17 cellular contexts compared by ENCODE assay signal in genomic region chr2:25347846-25348245, GRCh38. TPM values are rescaled to one million over a fixed set of nuclear protein-coding genes. Genes with fewer than 3 reads are reported as not detected.
DNase-seq lines count a peak whose midpoint lies in the region; ATAC-seq, FAIRE-seq and TF ChIP-seq lines count a peak whose summit lies in the region.
"Had no signal": no experiment of that assay in that cellular context is flagged by ENCODE, and none has a peak within 500 bp of the region (broad histone marks: within the 10 kb centered on the region; RNA-seq: fewer than 3 reads in every experiment).

No MANE protein-coding gene starts in this region.

- no peak for TF ChIP-seq EP300 in A549 (IDR thresholded peaks at IDR 0.05)

- H3K36me3 Mint-ChIP-seq in GM23338 (ENCODE audit: low read depth) = no peaks in the 10 kb centered on the region
- H3K36me3 Mint-ChIP-seq: T-cell had no signal

- CTCF ChIA-PET in A549 (lab: Yijun Ruan, JAX) = interaction anchor here (0.8 to 4.5 kb wide), 6 partner anchors 9 to 219 kb away, joined by 3 to 44 read pairs (median 5); no protein-coding TSS in a partner anchor

- no peak overlapping the region for H4K91ac ChIP-seq in mesenchymal stem cell (ENCODE audit: low read length)

- H2AFZ ChIP-seq in GM23338 = 0 out of 2 replicates have a peak overlapping the region, but pooled peaks have one; percentile 56
- H2AFZ ChIP-seq in mesenchymal stem cell (ENCODE audit: low read depth, low read length) = no peak overlapping the region

- TF ChIP-seq RAD21 in A549 (conservative IDR thresholded peaks at IDR 0.05 in 1 of 2, IDR thresholded peaks at IDR 0.05 in 1 of 2) = no peak

- no peak overlapping the region for H2BK5ac ChIP-seq in mesenchymal stem cell (ENCODE audit: low read depth, low read length, poor library complexity, severe bottlenecking)

- H3K27me3 ChIP-seq in GM23338 (ENCODE audit: insufficient read depth) = peaks cover 13% of the 10 kb centered on the region
- no peaks in the 10 kb centered on the region for H3K27me3 ChIP-seq in adipocyte (replicated peaks; ENCODE audit: control insufficient read depth, insufficient read depth, low read length)
- H3K27me3 ChIP-seq in mesenchymal stem cell (ENCODE audit: control insufficient read depth in 1 of 2, insufficient read depth in 1 of 2, low read length in 2 of 2) = no peaks in the 10 kb centered on the region
- H3K27me3 ChIP-seq: uterus had no signal

- POLR2A ChIA-PET in A549 (lab: Yijun Ruan, JAX) = no interaction called here

- peaks cover 7% of the 10 kb centered on the region; the same call in 2 of the 3 replicates for H3K4me1 Mint-ChIP-seq in GM23338

- no peak overlapping the region for H3K27ac Mint-ChIP-seq in GM23338
- H3K27ac Mint-ChIP-seq: activated naive CD4-positive, alpha-beta T cell treated with anti-CD3 and anti-CD28 coated beads for 36 hours had no signal

- no peak overlapping the region for H3K14ac ChIP-seq in mesenchymal stem cell (ENCODE audit: low read length in 2 of 2)

- peak overlapping the region in 1 of 2 experiments; percentile 28 for H2BK12ac ChIP-seq in mesenchymal stem cell (ENCODE audit: low read length in 2 of 2)

- H3K23ac ChIP-seq in mesenchymal stem cell (ENCODE audit: low read length in 2 of 2) = no peak overlapping the region

- H3K4me1 ChIP-seq in A549 (peaks cover 15% of the 10 kb centered on the region), GM23338 (ENCODE audit: insufficient read depth) (peaks cover 3% of the 10 kb centered on the region; the same call in 1 of the 2 replicates), adipocyte (ENCODE audit: control insufficient read depth, insufficient read depth, low read length) (peaks cover 5% of the 10 kb centered on the region), mesenchymal stem cell (ENCODE audit: control insufficient read depth, insufficient read depth, low read depth, low read length) (peaks cover 14% of the 10 kb centered on the region)

- H3K9me3 Mint-ChIP-seq in GM23338 = no peaks in the 10 kb centered on the region
- H3K9me3 Mint-ChIP-seq: activated naive CD4-positive, alpha-beta T cell treated with anti-CD3 and anti-CD28 coated beads for 36 hours; T-cell had no signal

- peaks cover 5% of the 10 kb centered on the region; the same call in 1 of the 2 replicates for H3F3A ChIP-seq in GM23338 (replicated peaks; ENCODE audit: low read depth)

- no peak overlapping the region for H3K18ac ChIP-seq in mesenchymal stem cell (ENCODE audit: low read depth in 1 of 2, low read length in 2 of 2)

- H3K4ac ChIP-seq in mesenchymal stem cell (ENCODE audit: low read depth in 1 of 2, low read length in 2 of 2) = no peak overlapping the region

- 56% methylated on average over 2 of the region's 2 CpGs for WGBS in A549 (ENCODE audit: missing lambda C conversion rate)
- whole genome bisulfite sequencing in mesenchymal stem cell = 42% methylated on average over 2 of the region's 2 CpGs

- no peaks in the 10 kb centered on the region for H3K79me1 ChIP-seq in mesenchymal stem cell (replicated peaks; ENCODE audit: low read length, poor library complexity, severe bottlenecking)

- H3K4me3 ChIP-seq in A549 (no peak overlapping the region), GM23338 (no peak overlapping the region), adipocyte (ENCODE audit: low read length) (no peak overlapping the region), mesenchymal stem cell (ENCODE audit: insufficient read depth in 1 of 2, low read depth in 1 of 2, low read length in 2 of 2) (no peak overlapping the region)
- H3K4me3 ChIP-seq: uterus had no signal

- H3K79me2 ChIP-seq in GM23338 (replicated peaks; ENCODE audit: insufficient read depth) = no peaks in the 10 kb centered on the region

- DNase-seq in A549 (ENCODE audit: low read depth in 1 of 2, low spot score in 1 of 2) = no peak
- DNase-seq in GM23338 (ENCODE audit: low spot score) = no peak
- DNase-seq in adipocyte (ENCODE audit: low read depth) = peak; percentile 22
- peak; percentile 57 for DNase-seq in mesenchymal stem cell
- DNase-seq in NCI-H82 treated with DMSO at 0.1 percent for 48 hours (lab: John Stamatoyannopoulos, UW; ENCODE audit: unreplicated experiment) = no peak
- no peak for DNase-seq in HK-2 (ENCODE audit: unreplicated experiment)
- DNase-seq in NCI-H146 (lab: John Stamatoyannopoulos, UW) = no peak
- DNase-seq: hippocampal formation, mesendoderm, NCI-H2029, SHP77, T-cell, uterus had no signal

- no peak overlapping the region for H2BK15ac ChIP-seq in mesenchymal stem cell (ENCODE audit: low read depth, poor library complexity, severe bottlenecking)

- H3K4me3 Mint-ChIP-seq in GM23338 = no peak overlapping the region
- H3K4me3 Mint-ChIP-seq: activated naive CD4-positive, alpha-beta T cell treated with anti-CD3 and anti-CD28 coated beads for 36 hours had no signal

- H4K8ac ChIP-seq in mesenchymal stem cell (ENCODE audit: low read length) = no peak overlapping the region

- H3K27ac ChIP-seq in A549 (peak overlapping the region in 1 of 2 experiments; percentile 32; a peak in 2 of 6 replicates), GM23338 (ENCODE audit: low read depth) (no peak overlapping the region), mesenchymal stem cell (ENCODE audit: low read length, poor library complexity, severe bottlenecking) (no peak overlapping the region)
- H3K27ac ChIP-seq: uterus, VCaP had no signal

- peak; percentile 12 to 22; a peak in 3 of 6 replicates for ATAC-seq in A549
- no peak for ATAC-seq in GM23338
- no peak for ATAC-seq in GM18907 (IDR thresholded peaks at IDR 0.05; ENCODE audit: unreplicated experiment)

- H3K4me2 ChIP-seq in A549 = no peak overlapping the region
- H3K4me2 ChIP-seq in GM23338 = no peak overlapping the region
- H3K4me2 ChIP-seq in mesenchymal stem cell (ENCODE audit: low read length, poor library complexity, severe bottlenecking) = no peak overlapping the region

- no peak for TF ChIP-seq POLR2A in A549 (IDR thresholded peaks at IDR 0.05; ENCODE audit: low read length)

- no peak overlapping the region for H2BK120ac ChIP-seq in mesenchymal stem cell (ENCODE audit: low read depth, low read length)

- H3K9me3 ChIP-seq in A549 = no peaks in the 10 kb centered on the region
- H3K9me3 ChIP-seq in adipocyte (ENCODE audit: control insufficient read depth, low read length) = no peaks in the 10 kb centered on the region
- H3K9me3 ChIP-seq in mesenchymal stem cell (ENCODE audit: control insufficient read depth, low read length) = no peaks in the 10 kb centered on the region
- H3K9me3 ChIP-seq: uterus had no signal

- no peak for TF ChIP-seq CTCF in A549 (IDR thresholded peaks at IDR 0.05)
- no peak for TF ChIP-seq CTCF in GM23338 (conservative IDR thresholded peaks at IDR 0.05; ENCODE audit: low read depth in 2 of 2)

- H3K36me3 ChIP-seq in GM23338 (ENCODE audit: insufficient read depth) (no peaks in the 10 kb centered on the region), adipocyte (ENCODE audit: control insufficient read depth, insufficient read depth, low read length, severe bottlenecking) (no peaks in the 10 kb centered on the region), mesenchymal stem cell (ENCODE audit: control insufficient read depth in 1 of 2, insufficient read depth in 2 of 2, low read depth in 1 of 2, low read length in 2 of 2) (no peaks in the 10 kb centered on the region)
- H3K36me3 ChIP-seq: uterus had no signal

- no peaks in the 10 kb centered on the region for H4K20me1 ChIP-seq in GM23338 (replicated peaks; ENCODE audit: insufficient read depth)

- peaks cover 14% of the 10 kb centered on the region for H3K27me3 Mint-ChIP-seq in GM23338 (ENCODE audit: insufficient read depth, low read depth, poor library complexity)

- H3K9me2 ChIP-seq in GM23338 (ENCODE audit: insufficient read depth) = no peaks in the 10 kb centered on the region

- H3K9ac ChIP-seq in adipocyte (ENCODE audit: low read length) = no peak overlapping the region
- no peak overlapping the region for H3K9ac ChIP-seq in mesenchymal stem cell (ENCODE audit: low read length)

- no peak overlapping the region for H2AK5ac ChIP-seq in mesenchymal stem cell (ENCODE audit: low read length, severe bottlenecking)

- FAIRE-seq in A549 (lab: Jason Lieb, UNC) = no peak
- FAIRE-seq: D721Med had no signal

TF ChIP-seq in A549, 52 proteins besides CTCF, POLR2A, EP300 and RAD21:
- TF ChIP-seq FOSL2 (IDR thresholded peaks at IDR 0.05) = no peak
- no peak for TF ChIP-seq FOSL2 (CRISPR knock-in tag; IDR thresholded peaks at IDR 0.05)
- no peak for TF ChIP-seq FOXS1 (CRISPR knock-in tag; IDR thresholded peaks at IDR 0.05)
- TF ChIP-seq RARB (CRISPR knock-in tag; IDR thresholded peaks at IDR 0.05) = no peak
- no peak for TF ChIP-seq CBX8 (IDR thresholded peaks at IDR 0.05)
- TF ChIP-seq TFCP2L1 (CRISPR knock-in tag; IDR thresholded peaks at IDR 0.05) = no peak

TF ChIP-seq in GM23338, 12 proteins besides CTCF, POLR2A, EP300 and RAD21 (continues in another document):
- no peak for TF ChIP-seq JUNB (IDR thresholded peaks at IDR 0.05; ENCODE audit: unreplicated experiment)
- no peak for TF ChIP-seq POLR2AphosphoS5 (IDR thresholded peaks at IDR 0.05; ENCODE audit: low read depth)
- no peak for TF ChIP-seq EZH2 (IDR thresholded peaks at IDR 0.05; ENCODE audit: low read depth, unreplicated experiment)

RNA-seq across cellular contexts. Expression of gene DNMT3A, which starts 6.1 kb away (rescaled TPM):
- polyA plus RNA-seq in A549 (2011; rRNA removed) (4.4 and 5.7 TPM in 2 replicates), A549 (2017; fragmentation: RNase III; extraction: RNeasy Plus Mini Kit Qiagen cat#74134 plus additional on column Dnase treatment) (8.1 to 12.2 TPM (median 11.9 TPM) in 3 replicates), GM23338 (2016; fragmentation: Nextera tagmentation; extraction: Ambion mirVana) (42.9 and 47.2 TPM in 2 replicates)
- 2.3 and 4.0 TPM in 2 replicates for polyA plus RNA-seq in A549 (2012; cell fraction: cytosol; rRNA removed)
- 8.3 and 13.3 TPM in 2 replicates for polyA plus RNA-seq in A549 (2012; cell fraction: nucleus; rRNA removed)
- polyA minus RNA-seq in A549 (2011; rRNA and poly(A)+ RNA removed) = 16.5 and 23.3 TPM in 2 replicates
- 67.2 and 80.4 TPM in 2 replicates for total RNA-seq in GM23338 (2014; rRNA removed; shearing (Covaris generic))
- 10.8 TPM for polyA plus RNA-seq in mesenchymal stem cell (2013, experiment 1 of 2)
- polyA plus RNA-seq in mesenchymal stem cell (2013, experiment 2 of 2) = 10.1 TPM

Comparison
In these comparisons a context has a peak if more than half of its experiments do, and no peak if none do; other contexts are left out.
1. ATAC-seq: peak in A549 (2 of 2); none in GM23338 (single experiment) and GM18907 (single experiment).
2. DNase-seq: peak in adipocyte (single experiment) and mesenchymal stem cell (single experiment); none in A549 (0 of 2), GM23338 (single experiment), NCI-H82 treated with DMSO at 0.1 percent for 48 hours (single experiment), HK-2 (single experiment) and NCI-H146 (single experiment).